1 cellular context compared by ENCODE assay signal in the genomic region with DNA sequence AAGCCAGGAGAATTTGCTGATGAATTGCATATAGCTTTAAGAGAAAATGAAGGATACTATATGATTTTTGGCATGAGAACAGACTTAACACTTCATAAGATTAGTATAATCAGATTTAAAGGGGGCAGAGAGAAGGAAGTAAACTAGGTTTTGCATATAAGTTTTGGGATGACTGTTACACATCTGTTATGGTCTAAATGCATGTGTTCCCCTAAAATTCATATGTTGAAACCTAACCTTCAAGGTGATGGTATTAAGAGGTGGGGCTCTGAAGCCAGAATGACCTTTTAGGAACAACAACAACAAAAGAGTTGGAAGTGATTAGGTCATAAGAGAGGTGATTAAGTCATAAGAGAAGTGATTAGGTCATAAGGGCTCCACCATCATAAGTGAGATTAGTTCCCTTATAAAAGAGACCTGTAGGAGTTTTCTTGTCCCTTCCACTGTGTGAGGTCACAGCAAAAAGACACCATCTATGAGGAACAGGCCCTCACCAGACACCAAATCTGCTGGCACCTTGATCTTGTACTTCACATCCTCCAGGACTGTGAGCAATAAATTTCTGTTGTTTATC.
TF ChIP-seq lines count a peak whose summit lies in the region.

No MANE protein-coding gene starts in this region.

TF ChIP-seq in HepG2, 621 proteins besides CTCF, POLR2A, EP300 and RAD21:
- no peak for TF ChIP-seq CC2D1A (CRISPR knock-in tag; IDR thresholded peaks at IDR 0.05)
- peak; percentile 75 for TF ChIP-seq ATF7 (IDR thresholded peaks at IDR 0.05)
- no peak for TF ChIP-seq ATF7 (CRISPR knock-in tag; IDR thresholded peaks at IDR 0.05)
